In genomic region chr2:16282511-16282910, GRCh38 we compare ENCODE assay signal across 6 cellular contexts.
"Had no signal": no experiment of that assay in that cellular context is flagged by ENCODE, and none has a peak within 500 bp of the region (broad histone marks: within the 10 kb centered on the region; RNA-seq: fewer than 3 reads in every experiment).

No MANE protein-coding gene starts in this region.

- H3K27ac Mint-ChIP-seq: HFFc6 had no signal

- H3K4me1 ChIP-seq: HAP-1 had no signal

- H3K4me3 Mint-ChIP-seq: HFFc6 had no signal

- H2AFZ ChIP-seq: GM23248 had no signal

- H3K27ac ChIP-seq: GM23248 had no signal

- H3K36me3 ChIP-seq: HAP-1 had no signal

- H3K9me3 ChIP-seq: HAP-1 had no signal

- H3K4me3 ChIP-seq: GM23248, HAP-1, K562 had no signal

- DNase-seq: GM23248, GOT3, HFFc6, IMR-90 had no signal

- H3K9ac ChIP-seq: GM23248 had no signal
